In the genomic region with DNA sequence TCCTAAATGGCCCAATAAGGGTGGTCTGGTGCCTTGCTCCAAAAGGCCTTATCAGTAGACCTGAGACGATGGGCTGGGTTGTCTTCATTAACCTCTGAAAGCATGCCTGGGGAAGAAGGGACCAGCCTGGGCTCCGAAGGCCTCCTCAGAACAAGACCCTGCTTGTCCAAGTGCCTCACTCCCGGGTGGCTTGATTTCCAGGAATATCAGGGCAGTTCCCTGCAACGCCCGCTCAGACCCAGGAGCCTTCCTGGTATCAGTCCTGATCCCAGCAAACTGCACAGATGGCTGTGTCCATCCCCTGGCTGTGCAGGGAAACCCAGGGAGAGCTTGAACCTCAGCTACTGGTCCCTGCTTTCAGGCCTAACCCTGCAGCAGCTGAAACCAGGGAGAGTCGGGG, we compare ENCODE assay signal across 2 cellular contexts.
TF ChIP-seq lines count a peak whose summit lies in the region.

No MANE protein-coding gene starts in this region.

TF ChIP-seq in HepG2, 621 proteins besides CTCF, POLR2A, EP300 and RAD21:
- TF ChIP-seq, protein P1, sequence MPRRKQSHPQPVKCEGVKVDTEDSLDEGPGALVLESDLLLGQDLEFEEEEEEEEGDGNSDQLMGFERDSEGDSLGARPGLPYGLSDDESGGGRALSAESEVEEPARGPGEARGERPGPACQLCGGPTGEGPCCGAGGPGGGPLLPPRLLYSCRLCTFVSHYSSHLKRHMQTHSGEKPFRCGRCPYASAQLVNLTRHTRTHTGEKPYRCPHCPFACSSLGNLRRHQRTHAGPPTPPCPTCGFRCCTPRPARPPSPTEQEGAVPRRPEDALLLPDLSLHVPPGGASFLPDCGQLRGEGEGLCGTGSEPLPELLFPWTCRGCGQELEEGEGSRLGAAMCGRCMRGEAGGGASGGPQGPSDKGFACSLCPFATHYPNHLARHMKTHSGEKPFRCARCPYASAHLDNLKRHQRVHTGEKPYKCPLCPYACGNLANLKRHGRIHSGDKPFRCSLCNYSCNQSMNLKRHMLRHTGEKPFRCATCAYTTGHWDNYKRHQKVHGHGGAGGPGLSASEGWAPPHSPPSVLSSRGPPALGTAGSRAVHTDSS (CRISPR knock-in tag; conservative IDR thresholded peaks at IDR 0.05), result no peak
- no peak for TF ChIP-seq TOE1 (CRISPR knock-in tag; IDR thresholded peaks at IDR 0.05)
- no peak for TF ChIP-seq ZNF850 (CRISPR knock-in tag; conservative IDR thresholded peaks at IDR 0.05)
- no peak for TF ChIP-seq REXO4 (CRISPR knock-in tag; IDR thresholded peaks at IDR 0.05; ENCODE audit: borderline replicate concordance)
- no peak for TF ChIP-seq ZNF17 (CRISPR knock-in tag; IDR thresholded peaks at IDR 0.05)
- no peak for TF ChIP-seq MBD4 (IDR thresholded peaks at IDR 0.05; ENCODE audit: borderline replicate concordance, low read length)
- TF ChIP-seq, protein P2, sequence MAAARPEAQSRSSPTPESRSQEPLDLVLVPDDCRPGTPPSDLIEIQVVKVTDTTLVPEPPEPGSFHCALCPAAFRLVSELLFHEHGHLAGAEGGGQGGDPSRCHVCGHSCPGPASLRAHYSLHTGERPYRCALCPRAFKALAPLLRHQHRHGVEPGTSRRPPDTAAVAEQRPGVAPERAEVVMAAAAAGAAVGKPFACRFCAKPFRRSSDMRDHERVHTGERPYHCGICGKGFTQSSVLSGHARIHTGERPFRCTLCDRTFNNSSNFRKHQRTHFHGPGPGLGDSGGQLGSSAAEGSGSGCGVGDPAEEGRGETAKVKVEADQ (CRISPR knock-in tag; IDR thresholded peaks at IDR 0.05; ENCODE audit: borderline replicate concordance), result no peak
- no peak for TF ChIP-seq ZNF264 (CRISPR knock-in tag; IDR thresholded peaks at IDR 0.05)
- TF ChIP-seq, protein P3, sequence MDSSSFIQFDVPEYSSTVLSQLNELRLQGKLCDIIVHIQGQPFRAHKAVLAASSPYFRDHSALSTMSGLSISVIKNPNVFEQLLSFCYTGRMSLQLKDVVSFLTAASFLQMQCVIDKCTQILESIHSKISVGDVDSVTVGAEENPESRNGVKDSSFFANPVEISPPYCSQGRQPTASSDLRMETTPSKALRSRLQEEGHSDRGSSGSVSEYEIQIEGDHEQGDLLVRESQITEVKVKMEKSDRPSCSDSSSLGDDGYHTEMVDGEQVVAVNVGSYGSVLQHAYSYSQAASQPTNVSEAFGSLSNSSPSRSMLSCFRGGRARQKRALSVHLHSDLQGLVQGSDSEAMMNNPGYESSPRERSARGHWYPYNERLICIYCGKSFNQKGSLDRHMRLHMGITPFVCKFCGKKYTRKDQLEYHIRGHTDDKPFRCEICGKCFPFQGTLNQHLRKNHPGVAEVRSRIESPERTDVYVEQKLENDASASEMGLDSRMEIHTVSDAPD (CRISPR knock-in tag; IDR thresholded peaks at IDR 0.05), result no peak
- TF ChIP-seq ATM (IDR thresholded peaks at IDR 0.05; ENCODE audit: borderline replicate concordance), result no peak
- TF ChIP-seq ZFP36L2 (CRISPR knock-in tag; IDR thresholded peaks at IDR 0.05), result no peak
- TF ChIP-seq ZNF629 (CRISPR knock-in tag; conservative IDR thresholded peaks at IDR 0.05), result no peak
- no peak for TF ChIP-seq ZNF235 (CRISPR knock-in tag; IDR thresholded peaks at IDR 0.05; ENCODE audit: borderline replicate concordance)
- TF ChIP-seq KLF13 (CRISPR knock-in tag; IDR thresholded peaks at IDR 0.05), result no peak
- no peak for TF ChIP-seq XBP1 (CRISPR knock-in tag; IDR thresholded peaks at IDR 0.05)
- TF ChIP-seq, protein P4, sequence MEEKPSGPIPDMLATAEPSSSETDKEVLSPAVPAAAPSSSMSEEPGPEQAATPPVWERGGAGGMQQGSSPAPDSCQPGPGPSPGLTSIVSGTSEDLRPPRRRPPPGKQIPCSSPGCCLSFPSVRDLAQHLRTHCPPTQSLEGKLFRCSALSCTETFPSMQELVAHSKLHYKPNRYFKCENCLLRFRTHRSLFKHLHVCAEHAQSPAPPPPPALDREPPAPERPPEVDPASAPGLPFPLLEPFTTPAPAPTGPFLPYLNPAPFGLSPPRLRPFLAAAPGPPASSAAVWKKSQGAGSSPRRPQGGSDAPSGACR (CRISPR knock-in tag; IDR thresholded peaks at IDR 0.05), result no peak
- TF ChIP-seq MXD4 (CRISPR knock-in tag; IDR thresholded peaks at IDR 0.05), result no peak
- TF ChIP-seq, protein P5, sequence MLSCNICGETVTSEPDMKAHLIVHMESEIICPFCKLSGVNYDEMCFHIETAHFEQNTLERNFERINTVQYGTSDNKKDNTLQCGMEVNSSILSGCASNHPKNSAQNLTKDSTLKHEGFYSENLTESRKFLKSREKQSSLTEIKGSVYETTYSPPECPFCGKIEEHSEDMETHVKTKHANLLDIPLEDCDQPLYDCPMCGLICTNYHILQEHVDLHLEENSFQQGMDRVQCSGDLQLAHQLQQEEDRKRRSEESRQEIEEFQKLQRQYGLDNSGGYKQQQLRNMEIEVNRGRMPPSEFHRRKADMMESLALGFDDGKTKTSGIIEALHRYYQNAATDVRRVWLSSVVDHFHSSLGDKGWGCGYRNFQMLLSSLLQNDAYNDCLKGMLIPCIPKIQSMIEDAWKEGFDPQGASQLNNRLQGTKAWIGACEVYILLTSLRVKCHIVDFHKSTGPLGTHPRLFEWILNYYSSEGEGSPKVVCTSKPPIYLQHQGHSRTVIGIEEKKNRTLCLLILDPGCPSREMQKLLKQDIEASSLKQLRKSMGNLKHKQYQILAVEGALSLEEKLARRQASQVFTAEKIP (CRISPR knock-in tag; IDR thresholded peaks at IDR 0.05; ENCODE audit: borderline replicate concordance), result no peak
- no peak for TF ChIP-seq ZNF446 (CRISPR knock-in tag; IDR thresholded peaks at IDR 0.05)
- no peak for TF ChIP-seq ZNF205 (CRISPR knock-in tag; IDR thresholded peaks at IDR 0.05)

TF ChIP-seq in H1, 55 proteins besides CTCF, POLR2A, EP300 and RAD21:
- TF ChIP-seq ZNF274 (IDR thresholded peaks at IDR 0.05; ENCODE audit: borderline replicate concordance, extremely low read depth, low read length) (no peak), RNF2 (IDR thresholded peaks at IDR 0.05; ENCODE audit: borderline replicate concordance, low read depth, low read length, missing control alignments, poor library complexity, severe bottlenecking) (no peak), KDM1A (IDR thresholded peaks at IDR 0.05; ENCODE audit: borderline replicate concordance, low read length) (no peak), TAF1 (IDR thresholded peaks at IDR 0.05; ENCODE audit: low read depth, low read length) (no peak), YY1 (IDR thresholded peaks at IDR 0.05; ENCODE audit: low read depth, low read length) (no peak), KDM5A (IDR thresholded peaks at IDR 0.05; ENCODE audit: low read length) (no peak), NRF1 (IDR thresholded peaks at IDR 0.05; ENCODE audit: low read depth, low read length) (no peak), POLR2AphosphoS5 (IDR thresholded peaks at IDR 0.05; ENCODE audit: low read depth, low read length) (no peak), GABPA (IDR thresholded peaks at IDR 0.05; ENCODE audit: borderline replicate concordance, insufficient read depth, low read length) (no peak), CEBPB (IDR thresholded peaks at IDR 0.05; ENCODE audit: low read depth, low read length) (no peak), NANOG (IDR thresholded peaks at IDR 0.05; ENCODE audit: insufficient read depth, low read depth, low read length, poor library complexity, severe bottlenecking) (no peak), RBBP5 (IDR thresholded peaks at IDR 0.05; ENCODE audit: borderline replicate concordance, low read depth, low read length) (no peak), JUND (IDR thresholded peaks at IDR 0.05; ENCODE audit: low read length) (no peak)
- TF ChIP-seq, protein P6, sequence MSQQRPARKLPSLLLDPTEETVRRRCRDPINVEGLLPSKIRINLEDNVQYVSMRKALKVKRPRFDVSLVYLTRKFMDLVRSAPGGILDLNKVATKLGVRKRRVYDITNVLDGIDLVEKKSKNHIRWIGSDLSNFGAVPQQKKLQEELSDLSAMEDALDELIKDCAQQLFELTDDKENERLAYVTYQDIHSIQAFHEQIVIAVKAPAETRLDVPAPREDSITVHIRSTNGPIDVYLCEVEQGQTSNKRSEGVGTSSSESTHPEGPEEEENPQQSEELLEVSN (IDR thresholded peaks at IDR 0.05), result no peak
- TF ChIP-seq, protein P7, sequence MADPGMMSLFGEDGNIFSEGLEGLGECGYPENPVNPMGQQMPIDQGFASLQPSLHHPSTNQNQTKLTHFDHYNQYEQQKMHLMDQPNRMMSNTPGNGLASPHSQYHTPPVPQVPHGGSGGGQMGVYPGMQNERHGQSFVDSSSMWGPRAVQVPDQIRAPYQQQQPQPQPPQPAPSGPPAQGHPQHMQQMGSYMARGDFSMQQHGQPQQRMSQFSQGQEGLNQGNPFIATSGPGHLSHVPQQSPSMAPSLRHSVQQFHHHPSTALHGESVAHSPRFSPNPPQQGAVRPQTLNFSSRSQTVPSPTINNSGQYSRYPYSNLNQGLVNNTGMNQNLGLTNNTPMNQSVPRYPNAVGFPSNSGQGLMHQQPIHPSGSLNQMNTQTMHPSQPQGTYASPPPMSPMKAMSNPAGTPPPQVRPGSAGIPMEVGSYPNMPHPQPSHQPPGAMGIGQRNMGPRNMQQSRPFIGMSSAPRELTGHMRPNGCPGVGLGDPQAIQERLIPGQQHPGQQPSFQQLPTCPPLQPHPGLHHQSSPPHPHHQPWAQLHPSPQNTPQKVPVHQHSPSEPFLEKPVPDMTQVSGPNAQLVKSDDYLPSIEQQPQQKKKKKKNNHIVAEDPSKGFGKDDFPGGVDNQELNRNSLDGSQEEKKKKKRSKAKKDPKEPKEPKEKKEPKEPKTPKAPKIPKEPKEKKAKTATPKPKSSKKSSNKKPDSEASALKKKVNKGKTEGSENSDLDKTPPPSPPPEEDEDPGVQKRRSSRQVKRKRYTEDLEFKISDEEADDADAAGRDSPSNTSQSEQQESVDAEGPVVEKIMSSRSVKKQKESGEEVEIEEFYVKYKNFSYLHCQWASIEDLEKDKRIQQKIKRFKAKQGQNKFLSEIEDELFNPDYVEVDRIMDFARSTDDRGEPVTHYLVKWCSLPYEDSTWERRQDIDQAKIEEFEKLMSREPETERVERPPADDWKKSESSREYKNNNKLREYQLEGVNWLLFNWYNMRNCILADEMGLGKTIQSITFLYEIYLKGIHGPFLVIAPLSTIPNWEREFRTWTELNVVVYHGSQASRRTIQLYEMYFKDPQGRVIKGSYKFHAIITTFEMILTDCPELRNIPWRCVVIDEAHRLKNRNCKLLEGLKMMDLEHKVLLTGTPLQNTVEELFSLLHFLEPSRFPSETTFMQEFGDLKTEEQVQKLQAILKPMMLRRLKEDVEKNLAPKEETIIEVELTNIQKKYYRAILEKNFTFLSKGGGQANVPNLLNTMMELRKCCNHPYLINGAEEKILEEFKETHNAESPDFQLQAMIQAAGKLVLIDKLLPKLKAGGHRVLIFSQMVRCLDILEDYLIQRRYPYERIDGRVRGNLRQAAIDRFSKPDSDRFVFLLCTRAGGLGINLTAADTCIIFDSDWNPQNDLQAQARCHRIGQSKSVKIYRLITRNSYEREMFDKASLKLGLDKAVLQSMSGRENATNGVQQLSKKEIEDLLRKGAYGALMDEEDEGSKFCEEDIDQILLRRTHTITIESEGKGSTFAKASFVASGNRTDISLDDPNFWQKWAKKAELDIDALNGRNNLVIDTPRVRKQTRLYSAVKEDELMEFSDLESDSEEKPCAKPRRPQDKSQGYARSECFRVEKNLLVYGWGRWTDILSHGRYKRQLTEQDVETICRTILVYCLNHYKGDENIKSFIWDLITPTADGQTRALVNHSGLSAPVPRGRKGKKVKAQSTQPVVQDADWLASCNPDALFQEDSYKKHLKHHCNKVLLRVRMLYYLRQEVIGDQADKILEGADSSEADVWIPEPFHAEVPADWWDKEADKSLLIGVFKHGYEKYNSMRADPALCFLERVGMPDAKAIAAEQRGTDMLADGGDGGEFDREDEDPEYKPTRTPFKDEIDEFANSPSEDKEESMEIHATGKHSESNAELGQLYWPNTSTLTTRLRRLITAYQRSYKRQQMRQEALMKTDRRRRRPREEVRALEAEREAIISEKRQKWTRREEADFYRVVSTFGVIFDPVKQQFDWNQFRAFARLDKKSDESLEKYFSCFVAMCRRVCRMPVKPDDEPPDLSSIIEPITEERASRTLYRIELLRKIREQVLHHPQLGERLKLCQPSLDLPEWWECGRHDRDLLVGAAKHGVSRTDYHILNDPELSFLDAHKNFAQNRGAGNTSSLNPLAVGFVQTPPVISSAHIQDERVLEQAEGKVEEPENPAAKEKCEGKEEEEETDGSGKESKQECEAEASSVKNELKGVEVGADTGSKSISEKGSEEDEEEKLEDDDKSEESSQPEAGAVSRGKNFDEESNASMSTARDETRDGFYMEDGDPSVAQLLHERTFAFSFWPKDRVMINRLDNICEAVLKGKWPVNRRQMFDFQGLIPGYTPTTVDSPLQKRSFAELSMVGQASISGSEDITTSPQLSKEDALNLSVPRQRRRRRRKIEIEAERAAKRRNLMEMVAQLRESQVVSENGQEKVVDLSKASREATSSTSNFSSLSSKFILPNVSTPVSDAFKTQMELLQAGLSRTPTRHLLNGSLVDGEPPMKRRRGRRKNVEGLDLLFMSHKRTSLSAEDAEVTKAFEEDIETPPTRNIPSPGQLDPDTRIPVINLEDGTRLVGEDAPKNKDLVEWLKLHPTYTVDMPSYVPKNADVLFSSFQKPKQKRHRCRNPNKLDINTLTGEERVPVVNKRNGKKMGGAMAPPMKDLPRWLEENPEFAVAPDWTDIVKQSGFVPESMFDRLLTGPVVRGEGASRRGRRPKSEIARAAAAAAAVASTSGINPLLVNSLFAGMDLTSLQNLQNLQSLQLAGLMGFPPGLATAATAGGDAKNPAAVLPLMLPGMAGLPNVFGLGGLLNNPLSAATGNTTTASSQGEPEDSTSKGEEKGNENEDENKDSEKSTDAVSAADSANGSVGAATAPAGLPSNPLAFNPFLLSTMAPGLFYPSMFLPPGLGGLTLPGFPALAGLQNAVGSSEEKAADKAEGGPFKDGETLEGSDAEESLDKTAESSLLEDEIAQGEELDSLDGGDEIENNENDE (IDR thresholded peaks at IDR 0.05; ENCODE audit: insufficient replicate concordance, low read length), result no peak
